Comparison of ENCODE assay signal across 18 cellular contexts in genomic region chr16:60815033-60815432, GRCh38.
DNase-seq lines count a peak whose midpoint lies in the region; ATAC-seq and TF ChIP-seq lines count a peak whose summit lies in the region.
"Had no signal": no experiment of that assay in that cellular context is flagged by ENCODE, and none has a peak within 500 bp of the region (broad histone marks: within the 10 kb centered on the region; RNA-seq: fewer than 3 reads in every experiment).

No MANE protein-coding gene starts in this region.

- 35 to 38% methylated on average over 3 of the region's 3 CpGs for WGBS in heart right ventricle, 2 donors

- H3K4me3 ChIP-seq in right atrium auricular region, result no peak overlapping the region
- no peak overlapping the region for H3K4me3 ChIP-seq in heart right ventricle
- H3K4me3 ChIP-seq in left ventricle myocardium inferior, result no peak overlapping the region
- no peak overlapping the region for H3K4me3 ChIP-seq in thoracic aorta
- no peak overlapping the region for H3K4me3 ChIP-seq in effector memory CD4-positive, alpha-beta T cell (ENCODE audit: insufficient read depth, low read depth, low read length, poor library complexity, severe bottlenecking)
- H3K4me3 ChIP-seq: BLaER1 treated with 17β-estradiol and CSF1 and Interleukin-3, amounts not matched to agents 10 nM and 100 nM had no signal

- TF ChIP-seq CTCF in right atrium auricular region (IDR thresholded peaks at IDR 0.05), result no peak
- no peak for TF ChIP-seq CTCF in heart right ventricle (IDR thresholded peaks at IDR 0.05)
- TF ChIP-seq CTCF in left ventricle myocardium inferior (IDR thresholded peaks at IDR 0.05; ENCODE audit: borderline replicate concordance), result no peak
- TF ChIP-seq CTCF in thoracic aorta (IDR thresholded peaks at IDR 0.05), result no peak

- ATAC-seq in Right ventricle myocardium superior (ENCODE audit: poor library complexity) (peak; percentile 88), heart right ventricle (peak; percentile 44 to 92 (median 75)), thoracic aorta (ENCODE audit: insufficient number of reproducible peaks, low FRiP score, low read depth) (no peak)
- ATAC-seq: CD8-positive, alpha-beta T cell had no signal

- no peaks in the 10 kb centered on the region for H3K36me3 ChIP-seq in right atrium auricular region
- no peaks in the 10 kb centered on the region for H3K36me3 ChIP-seq in heart right ventricle
- H3K36me3 ChIP-seq in left ventricle myocardium inferior, result no peaks in the 10 kb centered on the region
- H3K36me3 ChIP-seq in thoracic aorta, result no peaks in the 10 kb centered on the region
- H3K36me3 ChIP-seq in effector memory CD4-positive, alpha-beta T cell (ENCODE audit: control insufficient read depth, insufficient read depth, low read length), result no peaks in the 10 kb centered on the region
- H3K36me3 ChIP-seq: BLaER1 treated with 17β-estradiol and CSF1 and Interleukin-3, amounts not matched to agents 10 nM and 100 nM had no signal

- H3K9me3 ChIP-seq in right atrium auricular region (no peaks in the 10 kb centered on the region), heart right ventricle (no peaks in the 10 kb centered on the region), left ventricle myocardium inferior (replicated peaks) (no peaks in the 10 kb centered on the region), thoracic aorta (no peaks in the 10 kb centered on the region)
- peaks cover 5% of the 10 kb centered on the region for H3K9me3 ChIP-seq in effector memory CD4-positive, alpha-beta T cell (ENCODE audit: control insufficient read depth, low read length)
- H3K9me3 ChIP-seq: BLaER1 treated with 17β-estradiol and CSF1 and Interleukin-3, amounts not matched to agents 10 nM and 100 nM; Caco-2 had no signal

- DNase-seq in Right ventricle myocardium superior, result no peak
- DNase-seq in right atrium auricular region (ENCODE audit: low spot score), result no peak
- no peak for DNase-seq in heart right ventricle
- no peak for DNase-seq in left ventricle myocardium inferior
- DNase-seq in thoracic aorta (ENCODE audit: low spot score), result no peak
- DNase-seq in NOMO-1 treated with DMSO at 0.1 percent for 48 hours (lab: John Stamatoyannopoulos, UW; ENCODE audit: unreplicated experiment), result no peak
- DNase-seq in effector memory CD4-positive, alpha-beta T cell, result no peak
- DNase-seq in cerebellum (ENCODE audit: low spot score), result no peak
- DNase-seq: 8988T; AML-193; Caco-2; Calu3; CD4-positive, alpha-beta T cell; CD8-positive, alpha-beta T cell; DMS79 treated with DMSO at 0.1 percent for 48 hours; GF-D8 had no signal

- no peaks in the 10 kb centered on the region for H3K27me3 ChIP-seq in right atrium auricular region
- H3K27me3 ChIP-seq in heart right ventricle, result no peaks in the 10 kb centered on the region
- no peaks in the 10 kb centered on the region for H3K27me3 ChIP-seq in left ventricle myocardium inferior (ENCODE audit: low read depth)
- H3K27me3 ChIP-seq in thoracic aorta (replicated peaks; ENCODE audit: insufficient read depth), result no peaks in the 10 kb centered on the region
- H3K27me3 ChIP-seq in effector memory CD4-positive, alpha-beta T cell (replicated peaks; ENCODE audit: control insufficient read depth, insufficient read depth, low read length, poor library complexity, severe bottlenecking), result no peaks in the 10 kb centered on the region
- H3K27me3 ChIP-seq: BLaER1 treated with 17β-estradiol and CSF1 and Interleukin-3, amounts not matched to agents 10 nM and 100 nM had no signal

- H3K27ac ChIP-seq in right atrium auricular region, result peak overlapping the region in 1 of 2 donors; percentile 76
- peak overlapping the region; percentile 31 to 85 (median 63) for H3K27ac ChIP-seq in heart right ventricle
- H3K27ac ChIP-seq in left ventricle myocardium inferior (replicated peaks), result peak overlapping the region; percentile 82
- peak overlapping the region; percentile 32 to 35 for H3K27ac ChIP-seq in thoracic aorta
- no peak overlapping the region for H3K27ac ChIP-seq in effector memory CD4-positive, alpha-beta T cell (ENCODE audit: insufficient read depth, low read length, poor library complexity, severe bottlenecking)
- H3K27ac ChIP-seq: BLaER1 treated with 17β-estradiol and CSF1 and Interleukin-3, amounts not matched to agents 10 nM and 100 nM; C4-2B had no signal

- intact Hi-C loops in Right ventricle myocardium superior (cut with DNase I), result no loop called here
- intact Hi-C loops in heart right ventricle (cut with DNase I), result no loop called here
- intact Hi-C loops in left ventricle myocardium inferior (cut with micrococcal nuclease), result no loop called here

- H3K4me1 ChIP-seq in right atrium auricular region, result no peaks in the 10 kb centered on the region
- H3K4me1 ChIP-seq in heart right ventricle, result peaks cover 0 to 30% (median 0%) of the 10 kb centered on the region in 9 donors
- peaks cover 20% of the 10 kb centered on the region for H3K4me1 ChIP-seq in left ventricle myocardium inferior
- peaks cover 0 to 35% of the 10 kb centered on the region in 2 donors for H3K4me1 ChIP-seq in thoracic aorta (ENCODE audit: control insufficient read depth in 1 of 2, low read depth in 2 of 2)
- no peaks in the 10 kb centered on the region for H3K4me1 ChIP-seq in effector memory CD4-positive, alpha-beta T cell (ENCODE audit: control insufficient read depth, insufficient read depth, low read length, poor library complexity, severe bottlenecking)
- H3K4me1 ChIP-seq: Caco-2 had no signal
